In the genomic region with DNA sequence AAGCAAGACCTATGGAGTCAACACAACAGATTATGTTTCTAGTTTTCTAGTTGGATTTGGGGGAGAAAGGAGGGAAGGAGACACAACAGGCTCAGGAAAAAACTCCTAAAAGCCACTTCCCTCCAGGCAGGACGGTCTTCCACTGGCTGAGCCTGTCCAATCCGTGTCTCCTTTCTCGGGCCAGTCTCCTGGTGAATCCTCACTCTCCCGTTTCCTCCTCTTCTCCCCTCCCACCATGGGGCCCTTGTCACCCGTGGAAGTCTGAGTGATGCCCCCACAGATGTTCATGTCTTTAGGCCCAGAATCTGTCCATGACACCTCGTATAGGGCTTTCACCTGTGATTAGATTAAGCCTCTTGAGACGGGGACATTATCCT, we compare ENCODE assay signal across 15 cellular contexts.
A peak's percentile ranks its signal among the peaks of the same experiment; 100 is the strongest.
DNase-seq lines count a peak whose midpoint lies in the region; ATAC-seq and TF ChIP-seq lines count a peak whose summit lies in the region.
"Had no signal": no experiment of that assay in that cellular context is flagged by ENCODE, and none has a peak within 500 bp of the region (broad histone marks: within the 10 kb centered on the region; RNA-seq: fewer than 3 reads in every experiment).

No MANE protein-coding gene starts in this region.

- peaks cover 3 to 7% of the 10 kb centered on the region in 2 donors for H3K27me3 Mint-ChIP-seq in natural killer cell treated with Interleukin-12 subunit alpha and Interleukin-12 subunit beta and Interleukin-15 and Interleukin-18, amount 100 ng/mL, for 72 hours
- H3K27me3 Mint-ChIP-seq in natural killer cell (ENCODE audit: low read depth in 2 of 2) = no peaks in the 10 kb centered on the region

- 63 to 67% (median 64%) methylated on average over 7 of the region's 7 CpGs for WGBS in psoas muscle, 3 donors

- ATAC-seq in natural killer cell treated with Interleukin-12 subunit alpha and Interleukin-12 subunit beta and Interleukin-15 and Interleukin-18, amount 100 ng/mL, for 72 hours = no peak
- ATAC-seq in natural killer cell (no peak), psoas muscle (peak in 1 of 4 donors; percentile 34), GM21526 (IDR thresholded peaks at IDR 0.05; ENCODE audit: low FRiP score, unreplicated experiment) (no peak), GM18519 (IDR thresholded peaks at IDR 0.05; ENCODE audit: low FRiP score, unreplicated experiment) (no peak), omental fat pad (ENCODE audit: low FRiP score) (no peak)
- ATAC-seq: activated naive CD8-positive, alpha-beta T cell treated with anti-CD3 and anti-CD28 coated beads, Interleukin-2, amount 50 U/mL, for 24 hours had no signal

- DNase-seq in natural killer cell treated with Interleukin-12 subunit alpha and Interleukin-12 subunit beta and Interleukin-15 and Interleukin-18, amount 100 ng/mL, for 72 hours (ENCODE audit: low spot score) = peak; percentile 50
- no peak for DNase-seq in natural killer cell
- DNase-seq in right atrium auricular region (ENCODE audit: low spot score) = no peak
- DNase-seq in psoas muscle = no peak
- DNase-seq in activated T-cell treated with anti-CD3 and anti-CD28 coated beads for 4 hours = no peak
- no peak for DNase-seq in omental fat pad (ENCODE audit: low spot score)
- DNase-seq: activated naive CD8-positive, alpha-beta T cell treated with anti-CD3 and anti-CD28 coated beads, Interleukin-2, amount 50 U/mL, for 24 hours; activated T-cell treated with anti-CD3 and anti-CD28 coated beads, Interleukin-2, amount 50 U/mL, for 1 hour; H7; Kasumi-1; mesenchymal stem cell; NCI-H1930; NCI-H526 treated with DMSO at 0.1 percent for 48 hours had no signal

- no peak overlapping the region for H3K4me3 ChIP-seq in right atrium auricular region
- no peak overlapping the region for H3K4me3 ChIP-seq in psoas muscle

- H3K36me3 ChIP-seq in right atrium auricular region = no peaks in the 10 kb centered on the region
- H3K36me3 ChIP-seq in psoas muscle (ENCODE audit: insufficient read depth in 1 of 2, low read depth in 1 of 2) = no peaks in the 10 kb centered on the region

- no peaks in the 10 kb centered on the region for H3K9me3 Mint-ChIP-seq in natural killer cell treated with Interleukin-12 subunit alpha and Interleukin-12 subunit beta and Interleukin-15 and Interleukin-18, amount 100 ng/mL, for 72 hours
- H3K9me3 Mint-ChIP-seq in natural killer cell = no peaks in the 10 kb centered on the region
- H3K9me3 Mint-ChIP-seq: activated naive CD8-positive, alpha-beta T cell treated with anti-CD3 and anti-CD28 coated beads, Interleukin-2, amount 50 U/mL, for 24 hours had no signal

- peaks cover 0 to 16% of the 10 kb centered on the region in 2 donors for H3K4me1 ChIP-seq in right atrium auricular region
- H3K4me1 ChIP-seq in psoas muscle = peaks cover 4% of the 10 kb centered on the region

- H3K27me3 ChIP-seq in right atrium auricular region (no peaks in the 10 kb centered on the region), psoas muscle (ENCODE audit: insufficient read depth in 3 of 3, low read length in 2 of 3) (no peaks in the 10 kb centered on the region)

- intact Hi-C loops in natural killer cell (cut with micrococcal nuclease) (no loop called here), psoas muscle (cut with DNase I) (no loop called here)

- no peaks in the 10 kb centered on the region for H3K36me3 Mint-ChIP-seq in natural killer cell treated with Interleukin-12 subunit alpha and Interleukin-12 subunit beta and Interleukin-15 and Interleukin-18, amount 100 ng/mL, for 72 hours
- no peaks in the 10 kb centered on the region for H3K36me3 Mint-ChIP-seq in natural killer cell

- H3K27ac ChIP-seq in right atrium auricular region = peak overlapping the region; percentile 73 to 79
- H3K27ac ChIP-seq in psoas muscle = peak overlapping the region; percentile 30

- H3K4me3 Mint-ChIP-seq in natural killer cell treated with Interleukin-12 subunit alpha and Interleukin-12 subunit beta and Interleukin-15 and Interleukin-18, amount 100 ng/mL, for 72 hours = no peak overlapping the region
- H3K4me3 Mint-ChIP-seq in natural killer cell = no peak overlapping the region
- H3K4me3 Mint-ChIP-seq: activated naive CD8-positive, alpha-beta T cell treated with anti-CD3 and anti-CD28 coated beads, Interleukin-2, amount 50 U/mL, for 24 hours had no signal

- peaks cover 0 to 5% of the 10 kb centered on the region in 2 donors for H3K4me1 Mint-ChIP-seq in natural killer cell treated with Interleukin-12 subunit alpha and Interleukin-12 subunit beta and Interleukin-15 and Interleukin-18, amount 100 ng/mL, for 72 hours (ENCODE audit: low read depth in 2 of 2)
- H3K4me1 Mint-ChIP-seq in natural killer cell = peaks cover 2 to 3% of the 10 kb centered on the region in 2 donors

- no peaks in the 10 kb centered on the region for H3K9me3 ChIP-seq in right atrium auricular region
- H3K9me3 ChIP-seq in psoas muscle = no peaks in the 10 kb centered on the region

- no peak overlapping the region for H3K27ac Mint-ChIP-seq in natural killer cell treated with Interleukin-12 subunit alpha and Interleukin-12 subunit beta and Interleukin-15 and Interleukin-18, amount 100 ng/mL, for 72 hours
- no peak overlapping the region for H3K27ac Mint-ChIP-seq in natural killer cell
- H3K27ac Mint-ChIP-seq: activated naive CD8-positive, alpha-beta T cell treated with anti-CD3 and anti-CD28 coated beads, Interleukin-2, amount 50 U/mL, for 24 hours had no signal

- TF ChIP-seq CTCF in natural killer cell (IDR thresholded peaks at IDR 0.05) (no peak), right atrium auricular region (IDR thresholded peaks at IDR 0.05) (no peak), psoas muscle (IDR thresholded peaks at IDR 0.05) (no peak), omental fat pad (IDR thresholded peaks at IDR 0.05) (no peak)
